8 cellular contexts compared by ENCODE assay signal in genomic region chr12:6567112-6567680, GRCh38. TPM values are rescaled to one million over a fixed set of nuclear protein-coding genes. Genes with fewer than 3 reads are reported as not detected.
DNase-seq lines count a peak whose midpoint lies in the region; ATAC-seq and TF ChIP-seq lines count a peak whose summit lies in the region.

No MANE protein-coding gene starts in this region.

- intact Hi-C loops in left ventricle myocardium inferior (cut with micrococcal nuclease) (no loop called here), Right ventricle myocardium inferior (cut with DNase I) (loop anchor here (5.0 kb wide), 1 partner anchor 40 kb away; the partner anchor contains the start of gene CHD4), lower lobe of right lung (cut with DNase I) (no loop called here)

- TF ChIP-seq CTCF in left ventricle myocardium inferior (IDR thresholded peaks at IDR 0.05; ENCODE audit: borderline replicate concordance) (no peak), lower lobe of right lung (IDR thresholded peaks at IDR 0.05) (no peak), GM10248 (IDR thresholded peaks at IDR 0.05; ENCODE audit: control extremely low read depth, extremely low read depth, low read depth, missing control alignments) (no peak)

- H3K36me3 Mint-ChIP-seq in activated naive CD8-positive, alpha-beta T cell treated with anti-CD3 and anti-CD28 coated beads, Interleukin-2, amount 50 U/mL, for 24 hours (ENCODE audit: low read depth), result peaks cover 73% of the 10 kb centered on the region

- H3K27me3 Mint-ChIP-seq in activated naive CD8-positive, alpha-beta T cell treated with anti-CD3 and anti-CD28 coated beads, Interleukin-2, amount 50 U/mL, for 24 hours, result no peaks in the 10 kb centered on the region

- H3K27me3 ChIP-seq in left ventricle myocardium inferior (ENCODE audit: low read depth) (no peaks in the 10 kb centered on the region), lower lobe of right lung (ENCODE audit: low read depth) (no peaks in the 10 kb centered on the region)

- peaks cover 70% of the 10 kb centered on the region for H3K36me3 ChIP-seq in left ventricle myocardium inferior
- peaks cover 77% of the 10 kb centered on the region for H3K36me3 ChIP-seq in lower lobe of right lung

- POLR2A ChIA-PET in GM10248 (lab: Yijun Ruan, JAX), result no interaction called here

- peaks cover 60% of the 10 kb centered on the region for H3K4me1 Mint-ChIP-seq in activated naive CD8-positive, alpha-beta T cell treated with anti-CD3 and anti-CD28 coated beads, Interleukin-2, amount 50 U/mL, for 24 hours

- H3K27ac ChIP-seq in left ventricle myocardium inferior (replicated peaks) (peak overlapping the region; percentile 94), lower lobe of right lung (peak overlapping the region; percentile 90)

- peak overlapping the region; percentile 100 for H3K4me3 Mint-ChIP-seq in activated naive CD8-positive, alpha-beta T cell treated with anti-CD3 and anti-CD28 coated beads, Interleukin-2, amount 50 U/mL, for 24 hours

- no peaks in the 10 kb centered on the region for H3K9me3 Mint-ChIP-seq in activated naive CD8-positive, alpha-beta T cell treated with anti-CD3 and anti-CD28 coated beads, Interleukin-2, amount 50 U/mL, for 24 hours

- CTCF ChIA-PET in GM10248 (lab: Yijun Ruan, JAX), result interaction anchor here (1.4 to 20.9 kb wide), 5 partner anchors 9 to 28 kb away, joined by 6 to 280 read pairs (median 23); partner anchors contain the start of gene GAPDH

- ATAC-seq in Right ventricle myocardium inferior, result no peak
- no peak for ATAC-seq in activated naive CD8-positive, alpha-beta T cell treated with anti-CD3 and anti-CD28 coated beads, Interleukin-2, amount 50 U/mL, for 24 hours
- no peak for ATAC-seq in lower lobe of right lung
- ATAC-seq in GM21381 (IDR thresholded peaks at IDR 0.05; ENCODE audit: unreplicated experiment), result no peak

- DNase-seq in left ventricle myocardium inferior, result no peak
- DNase-seq in Right ventricle myocardium inferior (ENCODE audit: missing footprints), result no peak
- DNase-seq in activated naive CD8-positive, alpha-beta T cell treated with anti-CD3 and anti-CD28 coated beads, Interleukin-2, amount 50 U/mL, for 24 hours, result no peak
- no peak for DNase-seq in lower lobe of right lung
- no peak for DNase-seq in cortex of kidney (lab: John Stamatoyannopoulos, UW)
- DNase-seq in DMS 273 treated with DMSO at 0.1 percent for 48 hours (lab: John Stamatoyannopoulos, UW), result no peak
- no peak for DNase-seq in GM10248 (ENCODE audit: extremely low spot score)

- H3K4me1 ChIP-seq in left ventricle myocardium inferior (peaks cover 25% of the 10 kb centered on the region), lower lobe of right lung (peaks cover 20% of the 10 kb centered on the region)

- H3K9me3 ChIP-seq in left ventricle myocardium inferior (replicated peaks), result no peaks in the 10 kb centered on the region
- no peaks in the 10 kb centered on the region for H3K9me3 ChIP-seq in lower lobe of right lung

- H3K4me3 ChIP-seq in left ventricle myocardium inferior (peak overlapping the region; percentile 81), lower lobe of right lung (peak overlapping the region; percentile 74)

- H3K27ac Mint-ChIP-seq in activated naive CD8-positive, alpha-beta T cell treated with anti-CD3 and anti-CD28 coated beads, Interleukin-2, amount 50 U/mL, for 24 hours, result peak overlapping the region; percentile 100

RNA-seq across cellular contexts. Expression of gene NOP2, which starts 0.9 kb away (rescaled TPM):
- total RNA-seq in left ventricle myocardium inferior (15.3 TPM), Right ventricle myocardium inferior (16.2 TPM), lower lobe of right lung (30.2 TPM)

RNA-seq across cellular contexts. Expression of gene IFFO1, which starts 11.4 kb away (rescaled TPM):
- 14.4 TPM for total RNA-seq in left ventricle myocardium inferior
- 15.9 TPM for total RNA-seq in Right ventricle myocardium inferior
- total RNA-seq in lower lobe of right lung, result 27.6 TPM

RNA-seq across cellular contexts. Expression of gene GAPDH, which starts 32.9 kb away (rescaled TPM):
- total RNA-seq in left ventricle myocardium inferior, result 4,161 TPM
- total RNA-seq in Right ventricle myocardium inferior, result 4,337 TPM
- 766 TPM for total RNA-seq in lower lobe of right lung

RNA-seq across cellular contexts. Expression of gene CHD4, which starts 40.0 kb away (rescaled TPM):
- total RNA-seq in left ventricle myocardium inferior (151 TPM), Right ventricle myocardium inferior (165 TPM), lower lobe of right lung (169 TPM)
